8 cellular contexts compared by ENCODE assay signal in genomic region chr17:42322382-42323267, GRCh38. TPM values are rescaled to one million over a fixed set of nuclear protein-coding genes. Genes with fewer than 3 reads are reported as not detected.
DNase-seq lines count a peak whose midpoint lies in the region; ATAC-seq and TF ChIP-seq lines count a peak whose summit lies in the region.

No MANE protein-coding gene starts in this region.

- TF ChIP-seq CTCF in VCaP (conservative IDR thresholded peaks at IDR 0.05) = peak; percentile 92
- peak; percentile 100 for TF ChIP-seq CTCF in brain microvascular endothelial cell (IDR thresholded peaks at IDR 0.05; ENCODE audit: low read depth, low read length, missing control alignments)

- H3K27ac ChIP-seq in VCaP (no peak overlapping the region), brain microvascular endothelial cell (no peak overlapping the region)

- in situ Hi-C loops in G401 (cut with HindIII; ENCODE audit: low sequenced_read_pairs) (loop anchor here (25.0 kb wide), 1 partner anchor 110 kb away; no protein-coding TSS in a partner anchor), brain microvascular endothelial cell (cut with HindIII; ENCODE audit: low pct_ligation_motif_present, low sequenced_read_pairs) (loop anchor here (25.0 kb wide), 1 partner anchor 190 kb away; no protein-coding TSS in a partner anchor)

- DNase-seq in G401 (ENCODE audit: low spot score) = peak; percentile 92
- DNase-seq in NCI-H2227 (lab: John Stamatoyannopoulos, UW; ENCODE audit: unreplicated experiment) = peak; percentile 95
- peak; percentile 91 for DNase-seq in brain microvascular endothelial cell
- DNase-seq in iPS-NIHi7 (ENCODE audit: extremely low spot score) = peak; percentile 96
- peak; percentile 93 for DNase-seq in stimulated activated CD4-positive, alpha-beta T cell treated with anti-CD3 and anti-CD28 coated beads, Interleukin-12 subunit alpha, Interleukin-12 subunit beta, amount 100 ng/mL, for 4 hours

- no peaks in the 10 kb centered on the region for H3K27me3 ChIP-seq in brain microvascular endothelial cell (replicated peaks)

- ATAC-seq in HG03045 (IDR thresholded peaks at IDR 0.05; ENCODE audit: unreplicated experiment) (peak; percentile 80), GM21367 (IDR thresholded peaks at IDR 0.05; ENCODE audit: unreplicated experiment) (no peak)

- no peak overlapping the region for H3K4me3 ChIP-seq in brain microvascular endothelial cell (ENCODE audit: low read depth, low read length)

- H3K36me3 ChIP-seq in brain microvascular endothelial cell (replicated peaks) = peaks cover 58% of the 10 kb centered on the region

RNA-seq across cellular contexts. Expression of gene STAT5A, which starts 34.3 kb away (rescaled TPM):
- 0.18 and 0.31 TPM in 2 replicates for total RNA-seq in G401 (2014; rRNA removed; shearing (Covaris generic))

RNA-seq across cellular contexts. Expression of gene STAT5B, which starts 46.4 kb away (rescaled TPM):
- 10.4 and 15.8 TPM in 2 replicates for total RNA-seq in G401 (2014; rRNA removed; shearing (Covaris generic))
